Comparison of ENCODE assay signal across 27 cellular contexts in genomic region chr10:131456411-131456810, GRCh38.
"Had no signal": no experiment of that assay in that cellular context is flagged by ENCODE, and none has a peak within 500 bp of the region (broad histone marks: within the 10 kb centered on the region; RNA-seq: fewer than 3 reads in every experiment).

No MANE protein-coding gene starts in this region.

- FAIRE-seq: kidney had no signal

- H3K27me3 ChIP-seq: ovary, testis, thyroid gland, vagina had no signal

- H3K36me3 ChIP-seq: left ventricle myocardium inferior, ovary, stomach, thyroid gland, transverse colon, upper lobe of left lung, vagina had no signal

- H3K9me3 ChIP-seq: left ventricle myocardium inferior, mucosa of descending colon, ovary, stomach, testis, thyroid gland, transverse colon, upper lobe of left lung, vagina had no signal

- H3K4me3 ChIP-seq: left ventricle myocardium inferior, lung, mucosa of descending colon, ovary, skin epidermis, stomach, testis, thyroid gland, transverse colon, upper lobe of left lung, vagina had no signal

- DNase-seq: hippocampal formation; kidney; left colon; left ventricle myocardium inferior; mesendoderm; midbrain; mucosa of descending colon; naive thymus-derived CD4-positive, alpha-beta T cell; ovary; retina; right cardiac atrium; stimulated activated CD4-positive, alpha-beta T cell treated with anti-CD3 and anti-CD28 coated beads, Interleukin-12 subunit alpha, Interleukin-12 subunit beta, amount 100 ng/mL, for 4 hours; stimulated activated CD4-positive, alpha-beta T cell treated with anti-CD3 and anti-CD28 coated beads, Interleukin-15, amount 100 ng/mL, for 24 hours; stimulated activated CD4-positive, alpha-beta T cell treated with anti-CD3 and anti-CD28 coated beads, Interleukin-2, amount 100 ng/mL, for 24 hours; stimulated activated CD4-positive, alpha-beta T cell treated with anti-CD3 and anti-CD28 coated beads, Interleukin-4, amount 100 ng/mL, for 1 hour; stimulated activated naive B cell treated with anti-CD40 and anti-IgM and Interleukin-4, amounts not matched to agents 10 μg/mL and 1 μg/mL and 100 μg/mL, for 72 hours; stimulated activated naive CD8-positive, alpha-beta T cell treated with anti-CD3 and anti-CD28 coated beads, Interleukin-15, Interleukin-2, amounts not matched to agents 100 U/mL and 50 U/mL, for 24 hours; stomach; testis; thyroid gland; transverse colon; upper lobe of left lung had no signal

- H3K27ac ChIP-seq: left ventricle myocardium inferior, ovary, skin epidermis, stomach, testis, thyroid gland, transverse colon, upper lobe of left lung, vagina had no signal

- ATAC-seq: left colon; mucosa of descending colon; naive thymus-derived CD4-positive, alpha-beta T cell; natural killer cell treated with Interleukin-12 subunit alpha and Interleukin-12 subunit beta and Interleukin-15 and Interleukin-18, amount 100 ng/mL, for 72 hours; right cardiac atrium; sciatic nerve; stimulated activated naive B cell treated with anti-CD40 and anti-IgM and Interleukin-4, amounts not matched to agents 10 μg/mL and 1 μg/mL and 100 μg/mL, for 72 hours; stimulated activated naive CD8-positive, alpha-beta T cell treated with anti-CD3 and anti-CD28 coated beads, Interleukin-15, Interleukin-2, amounts not matched to agents 100 U/mL and 50 U/mL, for 24 hours had no signal
